ENCODE assay signal across 5 cellular contexts in the genomic region with DNA sequence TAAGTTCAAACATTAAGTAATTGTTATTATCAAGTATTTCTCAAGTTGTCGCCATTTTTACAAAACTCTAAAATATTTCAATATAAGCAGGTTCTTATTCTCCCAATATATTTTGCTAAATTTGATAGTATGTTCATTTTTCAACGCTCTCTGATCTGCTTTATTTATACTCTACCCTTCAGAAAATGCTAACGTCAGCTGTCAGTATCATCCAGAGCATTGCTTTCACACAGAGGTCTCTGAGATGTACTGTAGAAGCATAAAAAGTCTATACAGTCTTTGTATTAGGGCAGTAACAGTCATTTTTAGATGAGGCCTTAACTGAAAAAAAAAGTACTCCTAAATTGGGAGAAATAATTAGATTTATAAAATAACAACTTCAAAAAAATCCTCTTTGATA.
"Had no signal": no experiment of that assay in that cellular context is flagged by ENCODE, and none has a peak within 500 bp of the region (broad histone marks: within the 10 kb centered on the region; RNA-seq: fewer than 3 reads in every experiment).

No MANE protein-coding gene starts in this region.

- DNase-seq: KBM-7, KG1 had no signal

- H3K4me3 ChIP-seq: K562 had no signal

- FAIRE-seq: HTR-8/SVneo, K562 had no signal

- ATAC-seq: K562 had no signal

- H3K27ac ChIP-seq: HL-60 had no signal
